ENCODE assay signal across 21 cellular contexts in genomic region chr13:43110036-43110435, GRCh38.
A peak's percentile ranks its signal among the peaks of the same experiment; 100 is the strongest.
DNase-seq lines count a peak whose midpoint lies in the region; ATAC-seq lines count a peak whose summit lies in the region.
"Had no signal": no experiment of that assay in that cellular context is flagged by ENCODE, and none has a peak within 500 bp of the region (broad histone marks: within the 10 kb centered on the region; RNA-seq: fewer than 3 reads in every experiment).

No MANE protein-coding gene starts in this region.

- no peaks in the 10 kb centered on the region for H4K20me1 ChIP-seq in Karpas-422 (ENCODE audit: insufficient read depth, low read depth, low read length)

- H3K9me2 ChIP-seq in Karpas-422 (replicated peaks; ENCODE audit: insufficient read depth, low read length), result no peaks in the 10 kb centered on the region

- peaks cover 8% of the 10 kb centered on the region for H3K36me3 Mint-ChIP-seq in memory B cell

- H3K4me3 Mint-ChIP-seq in memory B cell, result no peak overlapping the region
- H3K4me3 Mint-ChIP-seq: CD4-positive, alpha-beta memory T cell; HFFc6 had no signal

- no peak overlapping the region for H3K27ac ChIP-seq in right cardiac atrium (ENCODE audit: low read length)
- no peak overlapping the region for H3K27ac ChIP-seq in Karpas-422 (ENCODE audit: low read length)
- H3K27ac ChIP-seq: 22Rv1, KMS-11, SJCRH30 had no signal

- H3K9ac ChIP-seq in Karpas-422 (ENCODE audit: low read length), result no peak overlapping the region
- H3K9ac ChIP-seq: KMS-11 had no signal

- H3K4me1 Mint-ChIP-seq in memory B cell, result peaks cover 2% of the 10 kb centered on the region
- H3K4me1 Mint-ChIP-seq: CD4-positive, alpha-beta memory T cell had no signal

- no peak overlapping the region for H3K4me3 ChIP-seq in right cardiac atrium (ENCODE audit: low read length)
- H3K4me3 ChIP-seq in H7 (ENCODE audit: insufficient read depth, low read depth, low read length), result no peak overlapping the region
- H3K4me3 ChIP-seq in Karpas-422 (ENCODE audit: low read length), result no peak overlapping the region
- H3K4me3 ChIP-seq: SJCRH30 had no signal

- DNase-seq in DMS 273 (lab: John Stamatoyannopoulos, UW; ENCODE audit: unreplicated experiment) (peak; percentile 13), DMS 273 treated with DMSO at 0.1 percent for 48 hours (lab: John Stamatoyannopoulos, UW) (no peak), left ventricle myocardium superior (no peak), right cardiac atrium (no peak), memory B cell (ENCODE audit: low spot score in 2 of 2) (no peak), H7 (no peak), Karpas-422 (no peak)
- DNase-seq: CD4-positive, alpha-beta memory T cell; HFFc6; NCI-H1048; NCI-H146; NCI-H2081 treated with DMSO at 0.1 percent for 48 hours; NCI-H226; NCI-H526 treated with DMSO at 0.1 percent for 48 hours; NK-92 treated with Interleukin-12 subunit alpha and Interleukin-12 subunit beta, amount 100 ng/mL, for 24 hours; RPMI8226; SJCRH30 had no signal

- H3K79me2 ChIP-seq in Karpas-422 (ENCODE audit: low read length), result peaks cover 11% of the 10 kb centered on the region

- 65% methylated on average over 5 of the region's 5 CpGs for WGBS in right cardiac atrium

- H3K27me3 Mint-ChIP-seq in memory B cell, result no peaks in the 10 kb centered on the region
- H3K27me3 Mint-ChIP-seq: CD4-positive, alpha-beta memory T cell had no signal

- intact Hi-C loops in left ventricle myocardium superior (cut with micrococcal nuclease) (no loop called here), right cardiac atrium (cut with DNase I) (no loop called here)

- peak; percentile 85 for ATAC-seq in left ventricle myocardium superior
- ATAC-seq in right cardiac atrium, result no peak
- ATAC-seq in memory B cell (ENCODE audit: low read depth), result no peak
- ATAC-seq in HG03159 (IDR thresholded peaks at IDR 0.05; ENCODE audit: unreplicated experiment), result no peak
- ATAC-seq: HepG2 had no signal

- no peaks in the 10 kb centered on the region for H3K36me3 ChIP-seq in H7 (replicated peaks; ENCODE audit: control insufficient read depth, insufficient read depth, low read length)
- H3K36me3 ChIP-seq in Karpas-422 (ENCODE audit: insufficient read depth, low read length), result peaks cover 17% of the 10 kb centered on the region

- peak overlapping the region; percentile 49 for H3K27ac Mint-ChIP-seq in memory B cell
- H3K27ac Mint-ChIP-seq: CD4-positive, alpha-beta memory T cell; HFFc6 had no signal

- H3K27me3 ChIP-seq in right cardiac atrium (ENCODE audit: control insufficient read depth, insufficient read depth) (no peaks in the 10 kb centered on the region), H7 (ENCODE audit: control insufficient read depth, insufficient read depth, low read length) (no peaks in the 10 kb centered on the region), Karpas-422 (ENCODE audit: low read length) (no peaks in the 10 kb centered on the region)
- H3K27me3 ChIP-seq: SJCRH30 had no signal

- H2AFZ ChIP-seq in Karpas-422 (ENCODE audit: low read length), result no peak overlapping the region

- no peaks in the 10 kb centered on the region for H3K9me3 ChIP-seq in right cardiac atrium (ENCODE audit: control insufficient read depth, low read length)
- H3K9me3 ChIP-seq in Karpas-422 (ENCODE audit: low read length), result no peaks in the 10 kb centered on the region
- H3K9me3 ChIP-seq: SJCRH30 had no signal

- H3K4me2 ChIP-seq in Karpas-422 (ENCODE audit: low read depth, low read length, poor library complexity, severe bottlenecking), result no peak overlapping the region
- H3K4me2 ChIP-seq: KMS-11 had no signal

- H3K4me1 ChIP-seq in right cardiac atrium (ENCODE audit: control insufficient read depth, insufficient read depth, low read length) (no peaks in the 10 kb centered on the region), Karpas-422 (ENCODE audit: low read length) (peaks cover 18% of the 10 kb centered on the region)
- H3K4me1 ChIP-seq: SJCRH30 had no signal

- H3K9me3 Mint-ChIP-seq in memory B cell, result no peaks in the 10 kb centered on the region
- H3K9me3 Mint-ChIP-seq: CD4-positive, alpha-beta memory T cell; HFFc6 had no signal
